In the genomic region with DNA sequence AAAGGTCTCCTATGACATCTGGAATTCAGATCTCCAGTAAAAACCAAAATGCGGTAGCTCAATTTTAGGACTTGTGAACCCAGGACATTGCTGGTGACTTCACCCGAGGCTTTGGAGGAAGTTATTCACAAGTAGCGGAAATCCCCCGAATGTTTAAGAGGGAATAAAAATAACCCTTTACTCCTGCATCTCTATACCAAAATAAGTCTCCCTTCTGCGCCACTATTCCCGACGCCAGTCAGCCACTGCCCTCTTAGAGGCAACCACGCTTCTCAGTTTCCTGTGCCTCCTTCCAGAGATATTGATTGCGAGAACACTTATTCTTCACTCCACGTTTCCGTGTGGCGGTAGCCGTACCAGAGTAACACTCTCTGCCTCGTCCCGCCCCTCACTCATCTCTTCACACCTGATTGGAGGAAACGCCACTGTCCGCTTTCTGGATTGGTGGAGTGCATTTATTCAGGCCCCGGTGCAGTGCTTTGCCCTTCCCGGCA, we compare ENCODE assay signal across 9 cellular contexts. TPM values are rescaled to one million over a fixed set of nuclear protein-coding genes. Genes with fewer than 3 reads are reported as not detected.
DNase-seq lines count a peak whose midpoint lies in the region; ATAC-seq and TF ChIP-seq lines count a peak whose summit lies in the region.
"Had no signal": no experiment of that assay in that cellular context is flagged by ENCODE, and none has a peak within 500 bp of the region (broad histone marks: within the 10 kb centered on the region; RNA-seq: fewer than 3 reads in every experiment).

No MANE protein-coding gene starts in this region.

- H3K9me3 ChIP-seq in BLaER1 (peaks cover 11% of the 10 kb centered on the region), left ventricle myocardium inferior (replicated peaks) (peaks cover 13% of the 10 kb centered on the region)

- intact Hi-C loops in left ventricle myocardium inferior (cut with micrococcal nuclease), result no loop called here

- peak overlapping the region; percentile 2 to 94 (median 68) for H3K27ac Mint-ChIP-seq in IgD-negative memory B cell

- H3K27me3 ChIP-seq in BLaER1 (no peaks in the 10 kb centered on the region), left ventricle myocardium inferior (ENCODE audit: low read depth) (no peaks in the 10 kb centered on the region)

- H3K27ac ChIP-seq in BLaER1 (peak overlapping the region; percentile 7; the same call in 1 of the 2 replicates), left ventricle myocardium inferior (replicated peaks) (peak overlapping the region; percentile 86)
- H3K27ac ChIP-seq: C4-2B had no signal

- peak overlapping the region; percentile 66 to 97 (median 95) for H3K4me3 Mint-ChIP-seq in IgD-negative memory B cell

- H4K20me1 ChIP-seq in BLaER1, result no peaks in the 10 kb centered on the region

- H3K4me2 ChIP-seq in BLaER1, result peak overlapping the region; percentile 68

- H3K9ac ChIP-seq in BLaER1, result peak overlapping the region; percentile 26; the same call in 1 of the 2 replicates

- TF ChIP-seq CTCF in left ventricle myocardium inferior (IDR thresholded peaks at IDR 0.05; ENCODE audit: borderline replicate concordance), result no peak

- H3K4me3 ChIP-seq in BLaER1 (peak overlapping the region; percentile 59), left ventricle myocardium inferior (peak overlapping the region; percentile 57)

- peak; percentile 14 for DNase-seq in activated CD8-positive, alpha-beta memory T cell treated with anti-CD3 and anti-CD28 coated beads, Interleukin-2, amount 50 U/mL, for 24 hours (ENCODE audit: extremely low read depth)
- DNase-seq in left ventricle myocardium inferior, result peak; percentile 64
- peak; percentile 8 for DNase-seq in stimulated activated CD8-positive, alpha-beta memory T cell treated with anti-CD3 and anti-CD28 coated beads, Interleukin-12 subunit alpha, Interleukin-12 subunit beta, amount 100 ng/mL, for 24 hours (ENCODE audit: extremely low read depth)
- no peak for DNase-seq in NCI-H446 (lab: John Stamatoyannopoulos, UW)
- DNase-seq in effector CD4-positive, alpha-beta T cell, result no peak

- H3K9me3 Mint-ChIP-seq in IgD-negative memory B cell, result peaks cover 6 to 12% (median 6%) of the 10 kb centered on the region in 3 donors

- peaks cover 12% of the 10 kb centered on the region for H3K4me1 ChIP-seq in BLaER1
- peaks cover 74% of the 10 kb centered on the region for H3K4me1 ChIP-seq in left ventricle myocardium inferior

- peaks cover 1% of the 10 kb centered on the region for H3K36me3 Mint-ChIP-seq in IgD-negative memory B cell

- peaks cover 8% of the 10 kb centered on the region for H3K27me3 Mint-ChIP-seq in IgD-negative memory B cell

- peaks cover 9 to 15% (median 14%) of the 10 kb centered on the region in 3 donors for H3K4me1 Mint-ChIP-seq in IgD-negative memory B cell

- peak; percentile 96 for ATAC-seq in GM19463 (IDR thresholded peaks at IDR 0.05; ENCODE audit: unreplicated experiment)

- 0 out of 2 replicates have a peak, but pooled peaks cover 4% of the 10 kb centered on the region for H3K36me3 ChIP-seq in BLaER1
- H3K36me3 ChIP-seq in left ventricle myocardium inferior, result peaks cover 12% of the 10 kb centered on the region

RNA-seq across cellular contexts. Expression of a gene that starts 27.4 kb away (rescaled TPM):
- polyA plus RNA-seq in IgD-negative memory B cell, result not detected
- 60.5 TPM for total RNA-seq in left ventricle myocardium inferior

Comparison
In these comparisons a context has a peak if more than half of its experiments do, and no peak if none do; other contexts are left out.
1. DNase-seq: peak in activated CD8-positive, alpha-beta memory T cell treated with anti-CD3 and anti-CD28 coated beads, Interleukin-2, amount 50 U/mL, for 24 hours (single experiment), left ventricle myocardium inferior (single experiment) and stimulated activated CD8-positive, alpha-beta memory T cell treated with anti-CD3 and anti-CD28 coated beads, Interleukin-12 subunit alpha, Interleukin-12 subunit beta, amount 100 ng/mL, for 24 hours (single experiment); none in NCI-H446 (0 of 2) and effector CD4-positive, alpha-beta T cell (single experiment).